Comparison of ENCODE assay signal across 31 cellular contexts in genomic region chrX:69307029-69307428, GRCh38.
"Had no signal": no experiment of that assay in that cellular context is flagged by ENCODE, and none has a peak within 500 bp of the region (broad histone marks: within the 10 kb centered on the region; RNA-seq: fewer than 3 reads in every experiment).

No MANE protein-coding gene starts in this region.

- H3K9me3 Mint-ChIP-seq: activated CD4-positive, alpha-beta T cell treated with anti-CD3 and anti-CD28 coated beads, Interleukin-2, amount 10 ng/mL, durations not matched to agents 7 days and 5 days; activated naive CD4-positive, alpha-beta T cell treated with anti-CD3 and anti-CD28 coated beads for 36 hours; activated naive CD8-positive, alpha-beta T cell treated with anti-CD3 and anti-CD28 coated beads, Interleukin-2, amount 50 U/mL, for 24 hours; activated T-cell treated with anti-CD3 and anti-CD28 coated beads, Interleukin-2, amount 50 U/mL, for 24 hours; activated T-helper 2 cell treated with anti-CD3 and anti-CD28 coated beads, Interferon-gamma antibody, Interleukin-2, Interleukin-4, amounts not matched to agents 10 μg/mL and 5 μg/mL and 100 μg/mL, durations not matched to agents 14 hours and 24 hours and 36 hours; central memory CD8-positive, alpha-beta T cell; T-helper 1 cell treated with Interleukin-12 subunit alpha and Interleukin-12 subunit beta and Interleukin-4 antibody, amounts not matched to agents 30 μg/mL and 1 μg/mL, for 36 hours; T-helper 2 cell treated with Interferon-gamma antibody and Interleukin-4, amounts not matched to agents 5 μg/mL and 100 μg/mL, for 36 hours had no signal

- H3K4me3 Mint-ChIP-seq: activated CD4-positive, alpha-beta T cell treated with anti-CD3 and anti-CD28 coated beads, Interleukin-2, amount 10 ng/mL, durations not matched to agents 7 days and 5 days; activated CD8-positive, alpha-beta T cell treated with anti-CD3 and anti-CD28 coated beads, Interleukin-2, amount 10 ng/mL, durations not matched to agents 7 days and 5 days; activated naive CD4-positive, alpha-beta T cell treated with anti-CD3 and anti-CD28 coated beads for 36 hours; activated naive CD8-positive, alpha-beta T cell; activated naive CD8-positive, alpha-beta T cell treated with anti-CD3 and anti-CD28 coated beads, Interleukin-2, amount 50 U/mL, for 24 hours; activated T-cell treated with anti-CD3 and anti-CD28 coated beads, Interleukin-2, amount 50 U/mL, for 24 hours; central memory CD8-positive, alpha-beta T cell; T-helper 1 cell treated with Interleukin-12 subunit alpha and Interleukin-12 subunit beta and Interleukin-4 antibody, amounts not matched to agents 30 μg/mL and 1 μg/mL, for 36 hours; T-helper 2 cell treated with Interferon-gamma antibody and Interleukin-4, amounts not matched to agents 5 μg/mL and 100 μg/mL, for 36 hours had no signal

- H3K4me1 ChIP-seq: Peyer's patch, SJSA1 had no signal

- H3K27ac Mint-ChIP-seq: activated CD4-positive, alpha-beta T cell treated with anti-CD3 and anti-CD28 coated beads, Interleukin-2, amount 10 ng/mL, durations not matched to agents 7 days and 5 days; activated CD8-positive, alpha-beta T cell treated with anti-CD3 and anti-CD28 coated beads, Interleukin-2, amount 10 ng/mL, durations not matched to agents 7 days and 5 days; activated naive CD4-positive, alpha-beta T cell treated with anti-CD3 and anti-CD28 coated beads for 36 hours; activated naive CD8-positive, alpha-beta T cell; activated naive CD8-positive, alpha-beta T cell treated with anti-CD3 and anti-CD28 coated beads, Interleukin-2, amount 50 U/mL, for 24 hours; activated T-cell treated with anti-CD3 and anti-CD28 coated beads, Interleukin-2, amount 50 U/mL, for 24 hours; activated T-helper 2 cell treated with anti-CD3 and anti-CD28 coated beads, Interferon-gamma antibody, Interleukin-2, Interleukin-4, amounts not matched to agents 10 μg/mL and 5 μg/mL and 100 μg/mL, durations not matched to agents 14 hours and 24 hours and 36 hours; T-helper 1 cell treated with Interleukin-12 subunit alpha and Interleukin-12 subunit beta and Interleukin-4 antibody, amounts not matched to agents 30 μg/mL and 1 μg/mL, for 36 hours; T-helper 2 cell treated with Interferon-gamma antibody and Interleukin-4, amounts not matched to agents 5 μg/mL and 100 μg/mL, for 36 hours had no signal

- FAIRE-seq: TTC549 had no signal

- H3K36me3 Mint-ChIP-seq: activated naive CD8-positive, alpha-beta T cell had no signal

- H3K27me3 ChIP-seq: brain microvascular endothelial cell, MG63, Peyer's patch, SJSA1 had no signal

- H3K9ac ChIP-seq: SK-N-SH had no signal

- H3K4me2 ChIP-seq: SK-N-SH had no signal

- H3K36me3 ChIP-seq: brain microvascular endothelial cell, MG63, Peyer's patch, SJSA1 had no signal

- H3K9me3 ChIP-seq: MG63, Peyer's patch, SJSA1, SK-N-SH had no signal

- H3K4me3 ChIP-seq: MG63, Peyer's patch, SJSA1 had no signal

- H3K4me1 Mint-ChIP-seq: activated CD4-positive, alpha-beta T cell treated with anti-CD3 and anti-CD28 coated beads, Interleukin-2, amount 10 ng/mL, durations not matched to agents 7 days and 5 days; activated naive CD8-positive, alpha-beta T cell treated with anti-CD3 and anti-CD28 coated beads, Interleukin-2, amount 50 U/mL, for 24 hours; central memory CD8-positive, alpha-beta T cell had no signal

- DNase-seq: activated CD4-positive, alpha-beta T cell treated with anti-CD3 and anti-CD28 coated beads, Interleukin-2, amount 10 ng/mL, durations not matched to agents 7 days and 5 days; activated CD4-positive, alpha-beta T cell treated with anti-CD3 and anti-CD28 coated beads, Interleukin-2, amount 50 U/mL, for 48 hours; activated CD8-positive, alpha-beta T cell treated with anti-CD3 and anti-CD28 coated beads, Interleukin-2, amount 10 ng/mL, durations not matched to agents 7 days and 5 days; activated gamma-delta T cell treated with Interleukin-2 at 50 U/mL for 16 hours; activated naive CD4-positive, alpha-beta T cell treated with anti-CD3 and anti-CD28 coated beads for 36 hours; activated naive CD8-positive, alpha-beta T cell treated with anti-CD3 and anti-CD28 coated beads, Interleukin-2, amount 50 U/mL, for 24 hours; activated T-cell treated with anti-CD3 and anti-CD28 coated beads, Interleukin-2, amount 50 U/mL, for 24 hours; anterior cingulate cortex; brain microvascular endothelial cell; Kasumi-1; KG1; MG63; NCI-H1048; NCI-H1105 treated with DMSO at 0.1 percent for 48 hours; NCI-H1694; NCI-H1930; NCI-H2081 treated with DMSO at 0.1 percent for 48 hours; NCI-H226; NCI-H446 treated with DMSO at 0.1 percent for 48 hours; PC-3; Peyer's patch; RPMI8226; SHP77 treated with DMSO at 0.1 percent for 48 hours; SK-N-SH had no signal

- H3K27ac ChIP-seq: brain microvascular endothelial cell, Peyer's patch, SJSA1 had no signal
